Comparison of ENCODE assay signal across 38 cellular contexts in the genomic region with DNA sequence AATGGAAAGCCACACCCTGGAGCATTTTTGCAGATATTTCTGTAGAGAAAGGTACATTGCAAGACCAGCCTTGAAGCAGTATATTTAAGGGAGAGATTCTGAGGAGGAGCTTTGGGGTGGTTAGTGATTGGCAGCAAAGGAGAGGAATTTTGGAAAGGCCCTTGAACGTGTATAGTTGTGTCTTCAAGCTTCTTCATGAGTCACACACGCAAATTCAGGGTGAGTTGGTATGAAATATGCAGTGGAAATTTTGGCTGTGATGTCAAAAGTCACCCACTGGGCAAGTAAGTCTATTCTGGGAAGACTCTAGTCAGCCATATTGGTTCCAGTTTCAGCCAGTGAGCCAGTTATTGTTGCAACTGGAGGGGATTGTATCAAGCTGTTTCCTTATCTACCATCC.
"Had no signal": no experiment of that assay in that cellular context is flagged by ENCODE, and none has a peak within 500 bp of the region (broad histone marks: within the 10 kb centered on the region; RNA-seq: fewer than 3 reads in every experiment).

No MANE protein-coding gene starts in this region.

- H3K27me3 ChIP-seq: ascending aorta, cardiac muscle cell, MG63 had no signal

- H3K4me1 ChIP-seq: ascending aorta had no signal

- H3K4me1 Mint-ChIP-seq: activated CD4-positive, alpha-beta memory T cell treated with anti-CD3 and anti-CD28 coated beads, Interleukin-2, amount 10 ng/mL, durations not matched to agents 7 days and 5 days; activated CD8-positive, alpha-beta memory T cell treated with anti-CD3 and anti-CD28 coated beads, Interleukin-2, amount 10 ng/mL, durations not matched to agents 7 days and 5 days; activated naive CD8-positive, alpha-beta T cell treated with anti-CD3 and anti-CD28 coated beads for 36 hours; central memory CD8-positive, alpha-beta T cell had no signal

- H3K36me3 ChIP-seq: ascending aorta, cardiac muscle cell, MG63 had no signal

- H3K4me3 Mint-ChIP-seq: activated CD4-positive, alpha-beta memory T cell treated with anti-CD3 and anti-CD28 coated beads, Interleukin-2, amount 10 ng/mL, durations not matched to agents 7 days and 5 days; activated CD8-positive, alpha-beta memory T cell treated with anti-CD3 and anti-CD28 coated beads, Interleukin-2, amount 10 ng/mL, durations not matched to agents 7 days and 5 days; activated naive CD8-positive, alpha-beta T cell treated with anti-CD3 and anti-CD28 coated beads for 36 hours; central memory CD8-positive, alpha-beta T cell had no signal

- H3K36me3 Mint-ChIP-seq: activated CD8-positive, alpha-beta memory T cell treated with anti-CD3 and anti-CD28 coated beads, Interleukin-2, amount 10 ng/mL, durations not matched to agents 7 days and 5 days; activated naive CD8-positive, alpha-beta T cell treated with anti-CD3 and anti-CD28 coated beads for 36 hours had no signal

- DNase-seq: activated CD4-positive, alpha-beta memory T cell treated with anti-CD3 and anti-CD28 coated beads, Interleukin-2, amount 10 ng/mL, durations not matched to agents 7 days and 5 days; activated CD4-positive, alpha-beta T cell treated with anti-CD3 and anti-CD28 coated beads for 1 hour; activated CD4-positive, alpha-beta T cell treated with anti-CD3 and anti-CD28 coated beads for 48 hours; activated CD4-positive, CD25-positive, alpha-beta regulatory T cell; activated CD8-positive, alpha-beta memory T cell treated with anti-CD3 and anti-CD28 coated beads for 24 hours; activated CD8-positive, alpha-beta memory T cell treated with anti-CD3 and anti-CD28 coated beads, Interleukin-2, amount 10 ng/mL, durations not matched to agents 7 days and 5 days; activated CD8-positive, alpha-beta memory T cell treated with anti-CD3 and anti-CD28 coated beads, Interleukin-2, amount 50 U/mL, for 48 hours; activated effector memory CD4-positive, alpha-beta T cell treated with anti-CD3 and anti-CD28 coated beads, Interleukin-2, amount 50 U/mL, for 16 hours; activated naive CD4-positive, alpha-beta T cell; activated naive CD4-positive, alpha-beta T cell treated with anti-CD3 and anti-CD28 coated beads, Interleukin-2, amount 50 U/mL, for 16 hours; activated naive CD8-positive, alpha-beta T cell treated with anti-CD3 and anti-CD28 coated beads for 36 hours; activated T-cell treated with anti-CD3 and anti-CD28 coated beads, Interleukin-2, amount 50 U/mL, for 48 hours; amniotic stem cell; Kasumi-1; KG1; MG63; NCI-H1048; NCI-H1105 treated with DMSO at 0.1 percent for 48 hours; NCI-H1436; NCI-H1694; NCI-H1930; NCI-H2081 treated with DMSO at 0.1 percent for 48 hours; NCI-H226; NCI-H446 treated with DMSO at 0.1 percent for 48 hours; NCI-H524; NCI-H69; NCI-H82; NK-92 treated with Interleukin-12 subunit alpha and Interleukin-12 subunit beta, amount 100 ng/mL, for 24 hours; OCI-M1; Right ventricle myocardium superior; SW 1271; T-helper 1 cell; T-helper 2 cell; T-helper 9 cell had no signal

- H3K9me3 ChIP-seq: ascending aorta, MG63 had no signal

- H3K27ac Mint-ChIP-seq: activated CD4-positive, alpha-beta memory T cell treated with anti-CD3 and anti-CD28 coated beads, Interleukin-2, amount 10 ng/mL, durations not matched to agents 7 days and 5 days; activated CD8-positive, alpha-beta memory T cell treated with anti-CD3 and anti-CD28 coated beads, Interleukin-2, amount 10 ng/mL, durations not matched to agents 7 days and 5 days; activated naive CD8-positive, alpha-beta T cell treated with anti-CD3 and anti-CD28 coated beads for 36 hours had no signal

- H3K4me3 ChIP-seq: ascending aorta, cardiac muscle cell, MG63 had no signal

- ATAC-seq: activated CD8-positive, alpha-beta memory T cell treated with anti-CD3 and anti-CD28 coated beads, Interleukin-2, amount 10 ng/mL, durations not matched to agents 7 days and 5 days had no signal

- H3K9me3 Mint-ChIP-seq: activated CD4-positive, alpha-beta memory T cell treated with anti-CD3 and anti-CD28 coated beads, Interleukin-2, amount 10 ng/mL, durations not matched to agents 7 days and 5 days; activated naive CD8-positive, alpha-beta T cell treated with anti-CD3 and anti-CD28 coated beads for 36 hours; central memory CD8-positive, alpha-beta T cell had no signal

- H3K27ac ChIP-seq: ascending aorta, cardiac muscle cell, VCaP had no signal
